In genomic region chr2:157155992-157156391, GRCh38 we compare ENCODE assay signal across 30 cellular contexts.
"Had no signal": no experiment of that assay in that cellular context is flagged by ENCODE, and none has a peak within 500 bp of the region (broad histone marks: within the 10 kb centered on the region; RNA-seq: fewer than 3 reads in every experiment).

No MANE protein-coding gene starts in this region.

- H3K27me3 Mint-ChIP-seq: activated naive CD4-positive, alpha-beta T cell treated with anti-CD3 and anti-CD28 coated beads, Interleukin-2, amount 10 ng/mL, durations not matched to agents 7 days and 5 days; brain had no signal

- H3K4me1 Mint-ChIP-seq: activated CD4-positive, alpha-beta T cell treated with anti-CD3 and anti-CD28 coated beads, Interleukin-2, amount 10 ng/mL, durations not matched to agents 7 days and 5 days; activated naive CD4-positive, alpha-beta T cell treated with anti-CD3 and anti-CD28 coated beads, Interleukin-2, amount 10 ng/mL, durations not matched to agents 7 days and 5 days; activated naive CD8-positive, alpha-beta T cell treated with anti-CD3 and anti-CD28 coated beads, Interleukin-2, amount 10 ng/mL, durations not matched to agents 7 days and 5 days; brain; WTC11 had no signal

- H3K27ac ChIP-seq: adrenal gland, ascending aorta, breast epithelium, cardiac muscle cell, colonic mucosa, epithelial cell of prostate, gastroesophageal sphincter, VCaP had no signal

- H3K27me3 ChIP-seq: adrenal gland, ascending aorta, breast epithelium, cardiac muscle cell, colonic mucosa, gastroesophageal sphincter had no signal

- ATAC-seq: activated naive CD4-positive, alpha-beta T cell treated with anti-CD3 and anti-CD28 coated beads, Interleukin-2, amount 50 U/mL, for 72 hours; activated T-cell treated with anti-CD3 and anti-CD28 coated beads, Interleukin-2, amount 50 U/mL, for 72 hours; esophagus mucosa; gastroesophageal sphincter; WTC11 had no signal

- H3K9me3 Mint-ChIP-seq: activated CD4-positive, alpha-beta memory T cell treated with anti-CD3 and anti-CD28 coated beads, Interleukin-2, amount 10 ng/mL, durations not matched to agents 7 days and 5 days; activated CD4-positive, alpha-beta T cell treated with anti-CD3 and anti-CD28 coated beads, Interleukin-2, amount 10 ng/mL, durations not matched to agents 7 days and 5 days; activated naive CD4-positive, alpha-beta T cell treated with anti-CD3 and anti-CD28 coated beads, Interleukin-2, amount 10 ng/mL, durations not matched to agents 7 days and 5 days; activated naive CD4-positive, alpha-beta T cell treated with anti-CD3 and anti-CD28 coated beads, Interleukin-2, amount 50 U/mL, for 72 hours; activated naive CD8-positive, alpha-beta T cell treated with anti-CD3 and anti-CD28 coated beads, Interleukin-2, amount 10 ng/mL, durations not matched to agents 7 days and 5 days; activated T-cell treated with anti-CD3 and anti-CD28 coated beads, Interleukin-2, amount 50 U/mL, for 24 hours; activated T-cell treated with anti-CD3 and anti-CD28 coated beads, Interleukin-2, amount 50 U/mL, for 72 hours; WTC11 had no signal

- H3K4me1 ChIP-seq: adrenal gland, ascending aorta, breast epithelium, gastroesophageal sphincter had no signal

- H3K27ac Mint-ChIP-seq: activated CD4-positive, alpha-beta memory T cell treated with anti-CD3 and anti-CD28 coated beads, Interleukin-2, amount 10 ng/mL, durations not matched to agents 7 days and 5 days; activated CD4-positive, alpha-beta T cell treated with anti-CD3 and anti-CD28 coated beads, Interleukin-2, amount 10 ng/mL, durations not matched to agents 7 days and 5 days; activated naive CD4-positive, alpha-beta T cell treated with anti-CD3 and anti-CD28 coated beads, Interleukin-2, amount 10 ng/mL, durations not matched to agents 7 days and 5 days; activated naive CD4-positive, alpha-beta T cell treated with anti-CD3 and anti-CD28 coated beads, Interleukin-2, amount 50 U/mL, for 72 hours; activated naive CD8-positive, alpha-beta T cell treated with anti-CD3 and anti-CD28 coated beads, Interleukin-2, amount 10 ng/mL, durations not matched to agents 7 days and 5 days; activated T-cell treated with anti-CD3 and anti-CD28 coated beads, Interleukin-2, amount 50 U/mL, for 24 hours; activated T-cell treated with anti-CD3 and anti-CD28 coated beads, Interleukin-2, amount 50 U/mL, for 72 hours; brain; WTC11 had no signal

- H3K36me3 ChIP-seq: adrenal gland, ascending aorta, breast epithelium, cardiac muscle cell, colonic mucosa, gastroesophageal sphincter had no signal

- DNase-seq: activated CD4-positive, alpha-beta memory T cell treated with anti-CD3 and anti-CD28 coated beads, Interleukin-2, amount 10 ng/mL, durations not matched to agents 7 days and 5 days; activated CD4-positive, alpha-beta T cell treated with anti-CD3 and anti-CD28 coated beads for 1 hour; activated CD4-positive, alpha-beta T cell treated with anti-CD3 and anti-CD28 coated beads for 4 hours; activated CD4-positive, alpha-beta T cell treated with anti-CD3 and anti-CD28 coated beads, Interleukin-2, amount 10 ng/mL, durations not matched to agents 7 days and 5 days; activated CD4-positive, alpha-beta T cell treated with anti-CD3 and anti-CD28 coated beads, Interleukin-2, amount 50 U/mL, for 4 hours; activated CD8-positive, alpha-beta memory T cell treated with anti-CD3 and anti-CD28 coated beads, Interleukin-2, amount 50 U/mL, for 48 hours; activated gamma-delta T cell; activated naive CD4-positive, alpha-beta T cell; activated naive CD4-positive, alpha-beta T cell treated with anti-CD3 and anti-CD28 coated beads, Interleukin-2, amount 10 ng/mL, durations not matched to agents 7 days and 5 days; activated naive CD8-positive, alpha-beta T cell treated with anti-CD3 and anti-CD28 coated beads, Interleukin-2, amount 10 ng/mL, durations not matched to agents 7 days and 5 days; activated T-cell treated with anti-CD3 and anti-CD28 coated beads for 4 hours; activated T-cell treated with anti-CD3 and anti-CD28 coated beads, Interleukin-2, amount 50 U/mL, for 24 hours; activated T-cell treated with anti-CD3 and anti-CD28 coated beads, Interleukin-2, amount 50 U/mL, for 72 hours; adrenal gland; central memory CD4-positive, alpha-beta T cell; cerebellar nuclear complex; colonic mucosa; effector CD8-positive, alpha-beta T cell; foreskin melanocyte; T-helper 2 cell had no signal

- H3K4me3 Mint-ChIP-seq: activated CD4-positive, alpha-beta memory T cell treated with anti-CD3 and anti-CD28 coated beads, Interleukin-2, amount 10 ng/mL, durations not matched to agents 7 days and 5 days; activated CD4-positive, alpha-beta T cell treated with anti-CD3 and anti-CD28 coated beads, Interleukin-2, amount 10 ng/mL, durations not matched to agents 7 days and 5 days; activated naive CD4-positive, alpha-beta T cell treated with anti-CD3 and anti-CD28 coated beads, Interleukin-2, amount 10 ng/mL, durations not matched to agents 7 days and 5 days; activated naive CD8-positive, alpha-beta T cell treated with anti-CD3 and anti-CD28 coated beads, Interleukin-2, amount 10 ng/mL, durations not matched to agents 7 days and 5 days; activated T-cell treated with anti-CD3 and anti-CD28 coated beads, Interleukin-2, amount 50 U/mL, for 24 hours; activated T-cell treated with anti-CD3 and anti-CD28 coated beads, Interleukin-2, amount 50 U/mL, for 72 hours; brain; WTC11 had no signal

- H3K36me3 Mint-ChIP-seq: activated naive CD4-positive, alpha-beta T cell treated with anti-CD3 and anti-CD28 coated beads, Interleukin-2, amount 10 ng/mL, durations not matched to agents 7 days and 5 days; activated naive CD4-positive, alpha-beta T cell treated with anti-CD3 and anti-CD28 coated beads, Interleukin-2, amount 50 U/mL, for 72 hours; activated naive CD8-positive, alpha-beta T cell treated with anti-CD3 and anti-CD28 coated beads, Interleukin-2, amount 10 ng/mL, durations not matched to agents 7 days and 5 days; brain; WTC11 had no signal

- H3K9me3 ChIP-seq: adrenal gland, ascending aorta, breast epithelium, colonic mucosa, gastroesophageal sphincter had no signal

- H3K4me3 ChIP-seq: adrenal gland, ascending aorta, breast epithelium, cardiac muscle cell, colonic mucosa, gastroesophageal sphincter had no signal
